ENCODE assay signal across 1 cellular context in the genomic region with DNA sequence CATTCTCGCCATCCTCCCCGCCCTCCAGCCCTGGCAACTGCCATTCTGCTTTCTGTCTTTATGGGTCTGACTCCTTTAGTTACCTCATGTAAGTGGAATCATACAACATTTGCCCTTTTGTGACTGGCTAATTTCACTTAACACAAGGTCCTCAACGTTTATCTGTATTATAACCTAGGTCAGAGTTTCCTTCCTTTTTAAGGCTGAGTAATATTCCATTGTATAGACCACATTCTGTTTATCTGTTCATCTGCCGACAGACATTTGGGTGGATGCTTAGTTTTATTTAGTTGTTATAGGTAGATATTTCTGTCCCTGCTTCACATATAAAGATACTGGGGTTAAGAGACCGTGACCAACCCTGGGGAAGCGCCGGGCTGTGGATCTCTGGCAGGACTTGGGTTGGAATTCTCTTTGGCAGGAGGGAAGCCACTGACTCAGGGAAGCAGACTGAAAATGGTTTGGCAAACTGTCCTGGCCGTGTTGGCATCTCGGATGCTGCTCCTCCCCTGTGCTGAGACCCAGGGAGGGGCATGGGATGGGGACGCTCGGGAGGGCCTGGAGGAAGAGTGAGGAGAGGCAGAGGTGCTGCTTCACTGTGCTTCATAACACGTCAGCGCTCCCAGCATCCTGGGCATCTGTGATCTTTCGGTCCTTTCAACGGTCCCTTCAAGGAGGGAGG.
TF ChIP-seq lines count a peak whose summit lies in the region.

No MANE protein-coding gene starts in this region.

TF ChIP-seq in WTC11, 78 proteins besides CTCF, POLR2A, EP300 and RAD21:
- TF ChIP-seq SMAD3 (CRISPR knock-in tag; IDR thresholded peaks at IDR 0.05; ENCODE audit: borderline replicate concordance): no peak
- TF ChIP-seq PRRX2 (CRISPR knock-in tag; IDR thresholded peaks at IDR 0.05): no peak
- no peak for TF ChIP-seq ZNF121 (CRISPR knock-in tag; IDR thresholded peaks at IDR 0.05)
- no peak for TF ChIP-seq CBFB (CRISPR knock-in tag; IDR thresholded peaks at IDR 0.05; ENCODE audit: low read depth)
- no peak for TF ChIP-seq SMAD4 (CRISPR knock-in tag; IDR thresholded peaks at IDR 0.05)
- TF ChIP-seq, protein P1, sequence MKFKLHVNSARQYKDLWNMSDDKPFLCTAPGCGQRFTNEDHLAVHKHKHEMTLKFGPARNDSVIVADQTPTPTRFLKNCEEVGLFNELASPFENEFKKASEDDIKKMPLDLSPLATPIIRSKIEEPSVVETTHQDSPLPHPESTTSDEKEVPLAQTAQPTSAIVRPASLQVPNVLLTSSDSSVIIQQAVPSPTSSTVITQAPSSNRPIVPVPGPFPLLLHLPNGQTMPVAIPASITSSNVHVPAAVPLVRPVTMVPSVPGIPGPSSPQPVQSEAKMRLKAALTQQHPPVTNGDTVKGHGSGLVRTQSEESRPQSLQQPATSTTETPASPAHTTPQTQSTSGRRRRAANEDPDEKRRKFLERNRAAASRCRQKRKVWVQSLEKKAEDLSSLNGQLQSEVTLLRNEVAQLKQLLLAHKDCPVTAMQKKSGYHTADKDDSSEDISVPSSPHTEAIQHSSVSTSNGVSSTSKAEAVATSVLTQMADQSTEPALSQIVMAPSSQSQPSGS (CRISPR knock-in tag; IDR thresholded peaks at IDR 0.05; ENCODE audit: borderline replicate concordance, low read depth): no peak
- TF ChIP-seq TCF7 (CRISPR knock-in tag; IDR thresholded peaks at IDR 0.05; ENCODE audit: low read depth): no peak
- TF ChIP-seq FOXJ3 (CRISPR knock-in tag; IDR thresholded peaks at IDR 0.05; ENCODE audit: borderline replicate concordance): no peak
- TF ChIP-seq MYBL2 (CRISPR knock-in tag; IDR thresholded peaks at IDR 0.05): no peak
- no peak for TF ChIP-seq NR3C1 (CRISPR knock-in tag; conservative IDR thresholded peaks at IDR 0.05; ENCODE audit: low read depth)
- TF ChIP-seq CREM (CRISPR knock-in tag; IDR thresholded peaks at IDR 0.05): no peak
- no peak for TF ChIP-seq NR1H2 (CRISPR knock-in tag; IDR thresholded peaks at IDR 0.05)
- TF ChIP-seq, protein P2, sequence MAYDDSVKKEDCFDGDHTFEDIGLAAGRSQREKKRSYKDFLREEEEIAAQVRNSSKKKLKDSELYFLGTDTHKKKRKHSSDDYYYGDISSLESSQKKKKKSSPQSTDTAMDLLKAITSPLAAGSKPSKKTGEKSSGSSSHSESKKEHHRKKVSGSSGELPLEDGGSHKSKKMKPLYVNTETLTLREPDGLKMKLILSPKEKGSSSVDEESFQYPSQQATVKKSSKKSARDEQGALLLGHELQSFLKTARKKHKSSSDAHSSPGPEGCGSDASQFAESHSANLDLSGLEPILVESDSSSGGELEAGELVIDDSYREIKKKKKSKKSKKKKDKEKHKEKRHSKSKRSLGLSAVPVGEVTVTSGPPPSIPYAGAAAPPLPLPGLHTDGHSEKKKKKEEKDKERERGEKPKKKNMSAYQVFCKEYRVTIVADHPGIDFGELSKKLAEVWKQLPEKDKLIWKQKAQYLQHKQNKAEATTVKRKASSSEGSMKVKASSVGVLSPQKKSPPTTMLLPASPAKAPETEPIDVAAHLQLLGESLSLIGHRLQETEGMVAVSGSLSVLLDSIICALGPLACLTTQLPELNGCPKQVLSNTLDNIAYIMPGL (CRISPR knock-in tag; IDR thresholded peaks at IDR 0.05): no peak
